Comparison of ENCODE assay signal across 20 cellular contexts in genomic region chr18:55232506-55232905, GRCh38.
A peak's percentile ranks its signal among the peaks of the same experiment; 100 is the strongest.
DNase-seq lines count a peak whose midpoint lies in the region; ATAC-seq, FAIRE-seq and TF ChIP-seq lines count a peak whose summit lies in the region.
"Had no signal": no experiment of that assay in that cellular context is flagged by ENCODE, and none has a peak within 500 bp of the region (broad histone marks: within the 10 kb centered on the region; RNA-seq: fewer than 3 reads in every experiment).

No MANE protein-coding gene starts in this region.

- H3K4me1 Mint-ChIP-seq in astrocyte (ENCODE audit: low read depth, unreplicated experiment), result peaks cover 12% of the 10 kb centered on the region

- peaks cover 2% of the 10 kb centered on the region for H3K36me3 Mint-ChIP-seq in astrocyte (ENCODE audit: low read depth, unreplicated experiment)
- H3K36me3 Mint-ChIP-seq: CD8-positive, alpha-beta T cell had no signal

- no TSS peak for BruUV-seq in HepG2 (replicated peaks; lab: Mats Ljungman, UMichigan)

- no peak for TF ChIP-seq RAD21 in HepG2 (CRISPR knock-in tag; IDR thresholded peaks at IDR 0.05)

- H2AFZ ChIP-seq in HepG2 (ENCODE audit: low read length) (no peak overlapping the region), astrocyte (ENCODE audit: low read depth, low read length) (no peak overlapping the region)
- H2AFZ ChIP-seq: GM23338 had no signal

- CTCF ChIA-PET in HepG2 (lab: Yijun Ruan, JAX; ENCODE audit: low intra/inter-chr PET ratio, low total read pairs), result no interaction called here

- H3K4me3 ChIP-seq in HepG2 (replicated peaks in 1 of 3; ENCODE audit: insufficient read depth in 1 of 3, low read depth in 2 of 3, low read length in 3 of 3) (no peak overlapping the region), right lobe of liver (no peak overlapping the region), astrocyte (ENCODE audit: insufficient read depth, low read depth, low read length) (no peak overlapping the region), dorsolateral prefrontal cortex (no peak overlapping the region)
- H3K4me3 ChIP-seq: BLaER1 treated with 17β-estradiol and CSF1 and Interleukin-3, amounts not matched to agents 10 nM and 100 nM; GM23338 had no signal

- H3K4me2 ChIP-seq in HepG2 (ENCODE audit: low read depth, low read length), result no peak overlapping the region
- H3K4me2 ChIP-seq in astrocyte (ENCODE audit: low read length), result no peak overlapping the region
- H3K4me2 ChIP-seq: BLaER1 treated with 17β-estradiol and CSF1 and Interleukin-3, amounts not matched to agents 10 nM and 100 nM; GM23338 had no signal

- H3K27ac ChIP-seq in HepG2 (ENCODE audit: extremely low read length, insufficient read depth, low read length) (no peak overlapping the region), right lobe of liver (no peak overlapping the region), astrocyte (ENCODE audit: low read depth, low read length) (no peak overlapping the region), dorsolateral prefrontal cortex (peak overlapping the region in 41 of 59 donors; percentile 0 to 85 (median 46)), temporal lobe (ENCODE audit: low read depth, low read length) (peak overlapping the region; percentile 20)
- H3K27ac ChIP-seq: BLaER1 treated with 17β-estradiol and CSF1 and Interleukin-3, amounts not matched to agents 10 nM and 100 nM had no signal

- TF ChIP-seq POLR2A in HepG2 (IDR thresholded peaks at IDR 0.05; ENCODE audit: insufficient read depth in 1 of 2, low read depth in 2 of 2, low read length in 2 of 2), result no peak
- TF ChIP-seq POLR2A in right lobe of liver (IDR thresholded peaks at IDR 0.05), result no peak

- POLR2A ChIA-PET in HepG2 (lab: Yijun Ruan, JAX), result no interaction called here

- no peak for FAIRE-seq in HepG2 (lab: Jason Lieb, UNC)
- FAIRE-seq in astrocyte (lab: Jason Lieb, UNC), result peak; percentile 39
- FAIRE-seq: G401.6, GM12891, H54 had no signal

- H3K27me3 Mint-ChIP-seq in astrocyte (ENCODE audit: low read depth, unreplicated experiment), result no peaks in the 10 kb centered on the region

- H3K4me1 ChIP-seq in HepG2 (ENCODE audit: insufficient read depth, low read length), result no peaks in the 10 kb centered on the region
- H3K4me1 ChIP-seq in right lobe of liver, result peaks cover 0 to 11% (median 0%) of the 10 kb centered on the region in 4 donors
- H3K4me1 ChIP-seq in astrocyte (ENCODE audit: insufficient read depth, low read length), result peaks cover 19% of the 10 kb centered on the region

- no peak for TF ChIP-seq EP300 in HepG2 (IDR thresholded peaks at IDR 0.05; ENCODE audit: low read depth in 2 of 2, low read length in 2 of 2)
- TF ChIP-seq EP300 in HepG2 (CRISPR knock-in tag; IDR thresholded peaks at IDR 0.05; ENCODE audit: borderline replicate concordance), result no peak

- no peak for DNase-seq in HepG2 (ENCODE audit: low spot score)
- no peak for DNase-seq in right lobe of liver
- no peak for DNase-seq in astrocyte (ENCODE audit: low read depth)
- DNase-seq in dorsolateral prefrontal cortex, result peak in 1 of 10 donors; percentile 18
- no peak for DNase-seq in OCI-M1 (lab: John Stamatoyannopoulos, UW)
- no peak for DNase-seq in stimulated activated CD4-positive, alpha-beta T cell treated with anti-CD3 and anti-CD28 coated beads, Interleukin-2, amount 100 ng/mL, for 48 hours
- DNase-seq: 8988T; Calu3; CD8-positive, alpha-beta T cell; DND-41; EL; HFFc6 had no signal

- H3K36me3 ChIP-seq in HepG2 (replicated peaks in 1 of 2; ENCODE audit: control insufficient read depth in 1 of 2, insufficient read depth in 2 of 2, low read length in 2 of 2), result no peaks in the 10 kb centered on the region
- H3K36me3 ChIP-seq in right lobe of liver, result no peaks in the 10 kb centered on the region
- peaks cover 22% of the 10 kb centered on the region for H3K36me3 ChIP-seq in astrocyte (ENCODE audit: insufficient read depth, low read length)

- H3K79me2 ChIP-seq in HepG2 (ENCODE audit: insufficient read depth, low read length) (no peaks in the 10 kb centered on the region), astrocyte (ENCODE audit: insufficient read depth, low read length) (no peaks in the 10 kb centered on the region)

- TF ChIP-seq CTCF in HepG2 (CRISPR knock-in tag; IDR thresholded peaks at IDR 0.05) (no peak), right lobe of liver (IDR thresholded peaks at IDR 0.05) (no peak), astrocyte (IDR thresholded peaks at IDR 0.05; ENCODE audit: insufficient read depth, low read depth, low read length) (no peak), dorsolateral prefrontal cortex (IDR thresholded peaks at IDR 0.05 in 54 of 56, conservative IDR thresholded peaks at IDR 0.05 in 2 of 56; ENCODE audit: low read depth in 1 of 56, partially characterized antibody in 56 of 56) (no peak)

- H3K9me3 ChIP-seq in HepG2 (ENCODE audit: low read length) (no peaks in the 10 kb centered on the region), right lobe of liver (no peaks in the 10 kb centered on the region), astrocyte (ENCODE audit: insufficient read depth, low read depth, low read length) (no peaks in the 10 kb centered on the region)
- H3K9me3 ChIP-seq: BLaER1 treated with 17β-estradiol and CSF1 and Interleukin-3, amounts not matched to agents 10 nM and 100 nM had no signal

- 0 out of 5 replicates have a peak, but pooled peaks cover 0 to 10% of the 10 kb centered on the region in 2 experiments for H3K27me3 ChIP-seq in HepG2 (ENCODE audit: control insufficient read depth in 1 of 2, insufficient read depth in 2 of 2, low read length in 2 of 2)
- H3K27me3 ChIP-seq in right lobe of liver, result no peaks in the 10 kb centered on the region
- H3K27me3 ChIP-seq in astrocyte (ENCODE audit: insufficient read depth, low read length), result no peaks in the 10 kb centered on the region
- no peaks in the 10 kb centered on the region for H3K27me3 ChIP-seq in dorsolateral prefrontal cortex
- H3K27me3 ChIP-seq: BLaER1 treated with 17β-estradiol and CSF1 and Interleukin-3, amounts not matched to agents 10 nM and 100 nM had no signal

- no peak for ATAC-seq in HepG2
- ATAC-seq in right lobe of liver, result no peak
- no peak for ATAC-seq in GM18867 (IDR thresholded peaks at IDR 0.05; ENCODE audit: unreplicated experiment)
- ATAC-seq: CD8-positive, alpha-beta T cell; GM23338; HCT116 had no signal

- H3K9me3 Mint-ChIP-seq in astrocyte (ENCODE audit: unreplicated experiment), result no peaks in the 10 kb centered on the region
- H3K9me3 Mint-ChIP-seq: CD8-positive, alpha-beta T cell; GM23338; HFFc6 had no signal

- intact Hi-C loops in HepG2 (cut with micrococcal nuclease; ENCODE audit: unreplicated experiment) (no loop called here), right lobe of liver (cut with DNase I) (no loop called here), dorsolateral prefrontal cortex (cut with DNase I) (loop anchor here (5.0 to 10.0 kb wide), 6 partner anchors 135 to 1342 kb away; partner anchors contain the start of gene TCF4 (in 1 of the 2))

- in situ Hi-C loops in HepG2 (cut with HindIII; ENCODE audit: extremely low pct_ligation_motif_present, low pct_unique_long_range_greater_than_20kb), result loop anchor here (10.0 kb wide), 1 partner anchor 1342 kb away; no protein-coding TSS in a partner anchor

- H3K4me3 Mint-ChIP-seq in astrocyte (ENCODE audit: unreplicated experiment), result no peak overlapping the region
- H3K4me3 Mint-ChIP-seq: CD8-positive, alpha-beta T cell; GM23338; HFFc6 had no signal

- H4K20me1 ChIP-seq in HepG2 (ENCODE audit: insufficient read depth, low read length), result no peaks in the 10 kb centered on the region
- H4K20me1 ChIP-seq in astrocyte (ENCODE audit: insufficient read depth, low read length), result no peaks in the 10 kb centered on the region

- no peak overlapping the region for H3K27ac Mint-ChIP-seq in astrocyte (ENCODE audit: unreplicated experiment)
- H3K27ac Mint-ChIP-seq: CD8-positive, alpha-beta T cell; GM23338; HFFc6 had no signal

- WGBS in HepG2 (ENCODE audit: low lambda C conversion rate), result under 1% methylated on average over 6 of the region's 6 CpGs
- WGBS in right lobe of liver (ENCODE audit: insufficient coverage, low coverage, low lambda C conversion rate, missing lambda C conversion rate), result 79% methylated on average over 6 of the region's 6 CpGs

- H3K9ac ChIP-seq in HepG2 (ENCODE audit: insufficient read depth, low read depth, low read length) (no peak overlapping the region), astrocyte (ENCODE audit: low read length) (no peak overlapping the region)
- H3K9ac ChIP-seq: BLaER1 treated with 17β-estradiol and CSF1 and Interleukin-3, amounts not matched to agents 10 nM and 100 nM had no signal

TF ChIP-seq in HepG2, 621 proteins besides CTCF, POLR2A, EP300 and RAD21 (continues in another document):
- TF ChIP-seq HMGA1 (CRISPR knock-in tag; conservative IDR thresholded peaks at IDR 0.05) (no peak), PCBP1 (IDR thresholded peaks at IDR 0.05; ENCODE audit: borderline replicate concordance, low read depth, low read length) (no peak), ZBTB43 (CRISPR knock-in tag; conservative IDR thresholded peaks at IDR 0.05) (no peak), MED13 (CRISPR knock-in tag; IDR thresholded peaks at IDR 0.05) (no peak), CREB1 (IDR thresholded peaks at IDR 0.05) (peak; percentile 29; the same call in 1 of the 2 replicates), CREB1 (CRISPR knock-in tag; IDR thresholded peaks at IDR 0.05) (no peak)

Comparison
In these comparisons a context has a peak if more than half of its experiments do, and no peak if none do; other contexts are left out.
1. H3K27ac ChIP-seq: peak in dorsolateral prefrontal cortex (41 of 59) and temporal lobe (single experiment); none in HepG2 (single experiment), right lobe of liver (0 of 3) and astrocyte (single experiment).
2. intact Hi-C loops: an anchor here in dorsolateral prefrontal cortex (5.0 to 10.0 kb wide); none called in HepG2 and right lobe of liver.